ENCODE assay signal across 1 cellular context in the genomic region with DNA sequence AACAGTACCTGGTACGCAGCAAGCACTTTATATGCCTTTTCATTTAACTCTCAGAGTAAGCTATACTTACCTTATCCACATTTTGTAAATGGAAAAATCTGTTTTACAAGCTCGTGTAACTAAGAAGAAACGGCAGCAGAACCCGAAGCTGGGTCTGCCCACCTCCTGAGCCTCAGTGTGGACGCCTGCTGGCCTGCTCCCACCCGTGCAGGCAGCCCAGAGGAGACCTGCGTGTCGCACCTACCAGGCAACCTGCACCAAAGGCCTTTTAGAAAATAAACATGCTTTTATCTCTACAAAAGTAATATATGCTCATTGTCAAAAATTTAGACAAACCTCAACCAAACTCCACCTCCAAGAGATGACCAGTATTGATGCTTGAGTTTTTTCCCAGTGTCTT.
TF ChIP-seq lines count a peak whose summit lies in the region.

No MANE protein-coding gene starts in this region.

TF ChIP-seq in GM23338, 12 proteins besides CTCF, POLR2A, EP300 and RAD21 (continued from another document):
- TF ChIP-seq, protein P1, sequence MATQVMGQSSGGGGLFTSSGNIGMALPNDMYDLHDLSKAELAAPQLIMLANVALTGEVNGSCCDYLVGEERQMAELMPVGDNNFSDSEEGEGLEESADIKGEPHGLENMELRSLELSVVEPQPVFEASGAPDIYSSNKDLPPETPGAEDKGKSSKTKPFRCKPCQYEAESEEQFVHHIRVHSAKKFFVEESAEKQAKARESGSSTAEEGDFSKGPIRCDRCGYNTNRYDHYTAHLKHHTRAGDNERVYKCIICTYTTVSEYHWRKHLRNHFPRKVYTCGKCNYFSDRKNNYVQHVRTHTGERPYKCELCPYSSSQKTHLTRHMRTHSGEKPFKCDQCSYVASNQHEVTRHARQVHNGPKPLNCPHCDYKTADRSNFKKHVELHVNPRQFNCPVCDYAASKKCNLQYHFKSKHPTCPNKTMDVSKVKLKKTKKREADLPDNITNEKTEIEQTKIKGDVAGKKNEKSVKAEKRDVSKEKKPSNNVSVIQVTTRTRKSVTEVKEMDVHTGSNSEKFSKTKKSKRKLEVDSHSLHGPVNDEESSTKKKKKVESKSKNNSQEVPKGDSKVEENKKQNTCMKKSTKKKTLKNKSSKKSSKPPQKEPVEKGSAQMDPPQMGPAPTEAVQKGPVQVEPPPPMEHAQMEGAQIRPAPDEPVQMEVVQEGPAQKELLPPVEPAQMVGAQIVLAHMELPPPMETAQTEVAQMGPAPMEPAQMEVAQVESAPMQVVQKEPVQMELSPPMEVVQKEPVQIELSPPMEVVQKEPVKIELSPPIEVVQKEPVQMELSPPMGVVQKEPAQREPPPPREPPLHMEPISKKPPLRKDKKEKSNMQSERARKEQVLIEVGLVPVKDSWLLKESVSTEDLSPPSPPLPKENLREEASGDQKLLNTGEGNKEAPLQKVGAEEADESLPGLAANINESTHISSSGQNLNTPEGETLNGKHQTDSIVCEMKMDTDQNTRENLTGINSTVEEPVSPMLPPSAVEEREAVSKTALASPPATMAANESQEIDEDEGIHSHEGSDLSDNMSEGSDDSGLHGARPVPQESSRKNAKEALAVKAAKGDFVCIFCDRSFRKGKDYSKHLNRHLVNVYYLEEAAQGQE (IDR thresholded peaks at IDR 0.05; ENCODE audit: unreplicated experiment), result no peak
- no peak for TF ChIP-seq ZNF331 (CRISPR knock-in tag; IDR thresholded peaks at IDR 0.05; ENCODE audit: low read depth)
- TF ChIP-seq, protein P2, sequence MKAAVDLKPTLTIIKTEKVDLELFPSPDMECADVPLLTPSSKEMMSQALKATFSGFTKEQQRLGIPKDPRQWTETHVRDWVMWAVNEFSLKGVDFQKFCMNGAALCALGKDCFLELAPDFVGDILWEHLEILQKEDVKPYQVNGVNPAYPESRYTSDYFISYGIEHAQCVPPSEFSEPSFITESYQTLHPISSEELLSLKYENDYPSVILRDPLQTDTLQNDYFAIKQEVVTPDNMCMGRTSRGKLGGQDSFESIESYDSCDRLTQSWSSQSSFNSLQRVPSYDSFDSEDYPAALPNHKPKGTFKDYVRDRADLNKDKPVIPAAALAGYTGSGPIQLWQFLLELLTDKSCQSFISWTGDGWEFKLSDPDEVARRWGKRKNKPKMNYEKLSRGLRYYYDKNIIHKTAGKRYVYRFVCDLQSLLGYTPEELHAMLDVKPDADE (IDR thresholded peaks at IDR 0.05), result no peak
- TF ChIP-seq POLR2AphosphoS5 (IDR thresholded peaks at IDR 0.05; ENCODE audit: low read depth), result no peak
